ENCODE assay signal across 18 cellular contexts in the genomic region with DNA sequence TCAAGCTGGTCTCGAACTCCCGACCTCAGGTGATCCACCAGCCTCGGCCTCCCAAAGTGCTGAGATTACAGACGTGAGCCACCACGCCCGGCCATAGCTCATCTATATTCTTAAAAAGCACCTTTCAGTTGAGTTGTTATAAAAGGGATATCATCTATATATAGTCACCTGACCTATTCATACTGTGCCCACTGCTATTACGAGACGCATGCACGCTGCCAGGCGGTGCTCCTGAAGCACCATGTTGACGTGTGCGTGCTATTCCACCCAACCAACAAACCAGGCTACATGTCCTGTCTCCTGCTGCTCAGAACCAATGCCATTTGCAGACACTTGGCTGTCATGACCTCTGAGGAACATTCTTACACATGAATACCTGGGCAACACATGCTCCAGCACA. TPM values are rescaled to one million over a fixed set of nuclear protein-coding genes. Genes with fewer than 3 reads are reported as not detected.
DNase-seq lines count a peak whose midpoint lies in the region; ATAC-seq and TF ChIP-seq lines count a peak whose summit lies in the region.
"Had no signal": no experiment of that assay in that cellular context is flagged by ENCODE, and none has a peak within 500 bp of the region (broad histone marks: within the 10 kb centered on the region; RNA-seq: fewer than 3 reads in every experiment).

No MANE protein-coding gene starts in this region.

- no peaks in the 10 kb centered on the region for H3K9me3 ChIP-seq in gastrocnemius medialis

- ATAC-seq in left cardiac atrium = no peak
- ATAC-seq in gastrocnemius medialis = no peak
- no peak for ATAC-seq in GM21528 (IDR thresholded peaks at IDR 0.05; ENCODE audit: low FRiP score, unreplicated experiment)

- in situ Hi-C loops in gastrocnemius medialis (cut with MboI; ENCODE audit: low sequenced_read_pairs in 4 of 4) = no loop called here

- intact Hi-C loops in cardiac septum (cut with DNase I) = no loop called here
- intact Hi-C loops in left cardiac atrium (cut with DNase I) = no loop called here
- intact Hi-C loops in gastrocnemius medialis (cut with DNase I; ENCODE audit: low total_unique reads) = no loop called here

- DNase-seq in cardiac septum (ENCODE audit: low spot score) (peak; percentile 57), left cardiac atrium (no peak), epithelial cell of prostate (ENCODE audit: low read depth, low spot score) (no peak), gastrocnemius medialis (no peak), anterior cingulate cortex (lab: John Stamatoyannopoulos, UW) (no peak), GM03348 (ENCODE audit: low spot score) (no peak), NCI-H748 treated with DMSO at 0.1 percent for 48 hours (lab: John Stamatoyannopoulos, UW) (no peak)
- DNase-seq: 8988T, C1 segment of cervical spinal cord, DMS 273 treated with DMSO at 0.1 percent for 48 hours, H9, Karpas-422, NCI-H1105 treated with DMSO at 0.1 percent for 48 hours, NCI-H187, NCI-H2171, NCI-H446 treated with DMSO at 0.1 percent for 48 hours, NCI-H82 had no signal

- no peaks in the 10 kb centered on the region for H3K27me3 ChIP-seq in gastrocnemius medialis

- H3K4me1 ChIP-seq in gastrocnemius medialis = peaks cover 38 to 45% of the 10 kb centered on the region in 2 donors

- H3K4me3 ChIP-seq in gastrocnemius medialis = no peak overlapping the region

- H3K27ac ChIP-seq in epithelial cell of prostate = peak overlapping the region; percentile 68
- H3K27ac ChIP-seq in gastrocnemius medialis = peak overlapping the region in 3 of 4 donors; percentile 40 to 68 (median 49)

- no peak for TF ChIP-seq CTCF in gastrocnemius medialis (IDR thresholded peaks at IDR 0.05 in 4 of 5, conservative IDR thresholded peaks at IDR 0.05 in 1 of 5)

- TF ChIP-seq POLR2A in gastrocnemius medialis (IDR thresholded peaks at IDR 0.05) = no peak

- no peaks in the 10 kb centered on the region for H3K36me3 ChIP-seq in gastrocnemius medialis

RNA-seq across cellular contexts. Expression of gene CYFIP1, which starts 17.6 kb away (rescaled TPM):
- total RNA-seq in cardiac septum (35.6 TPM), left cardiac atrium (10 to 100 TPM; 44.9 to 49.4 TPM), gastrocnemius medialis (10 to 100 TPM; 31.1 to 52.6 (median 37.4) TPM)
